Comparison of ENCODE assay signal across 23 cellular contexts in the genomic region with DNA sequence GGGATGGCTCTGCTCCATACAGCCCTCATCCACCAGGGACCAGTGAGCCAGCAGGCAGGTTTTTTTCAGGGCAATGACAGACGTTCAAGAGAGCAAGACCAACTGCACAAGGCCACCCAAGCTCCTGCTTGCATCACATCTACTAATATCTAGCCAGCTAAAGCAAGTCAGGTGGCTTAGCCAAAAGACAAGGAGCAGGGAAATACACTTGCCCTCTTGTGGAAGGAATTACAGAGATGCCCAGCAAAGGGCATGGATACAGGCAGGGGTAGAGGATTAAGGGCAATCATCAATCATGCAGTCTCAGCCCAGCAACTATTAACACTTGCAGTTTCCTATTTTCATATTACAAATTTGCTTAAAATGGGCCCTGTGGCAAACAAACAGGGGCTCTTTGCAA.
DNase-seq lines count a peak whose midpoint lies in the region; ATAC-seq, FAIRE-seq and TF ChIP-seq lines count a peak whose summit lies in the region.
"Had no signal": no experiment of that assay in that cellular context is flagged by ENCODE, and none has a peak within 500 bp of the region (broad histone marks: within the 10 kb centered on the region; RNA-seq: fewer than 3 reads in every experiment).

No MANE protein-coding gene starts in this region.

- H3K27me3 ChIP-seq in HepG2 (ENCODE audit: control insufficient read depth in 1 of 2, insufficient read depth in 2 of 2, low read length in 2 of 2), result no peaks in the 10 kb centered on the region
- no peaks in the 10 kb centered on the region for H3K27me3 ChIP-seq in right lobe of liver
- H3K27me3 ChIP-seq in Panc1 (ENCODE audit: control insufficient read depth, insufficient read depth, low read length), result 0 out of 2 replicates have a peak, but pooled peaks cover 5% of the 10 kb centered on the region
- H3K27me3 ChIP-seq in smooth muscle cell (ENCODE audit: low read depth), result peaks cover 13% of the 10 kb centered on the region
- no peaks in the 10 kb centered on the region for H3K27me3 ChIP-seq in ovary
- H3K27me3 ChIP-seq: transverse colon had no signal

- H3K4me3 ChIP-seq in HepG2 (replicated peaks in 1 of 3; ENCODE audit: insufficient read depth in 1 of 3, low read depth in 2 of 3, low read length in 3 of 3), result no peak overlapping the region
- no peak overlapping the region for H3K4me3 ChIP-seq in right lobe of liver
- H3K4me3 ChIP-seq in Panc1 (ENCODE audit: low read depth in 2 of 2, low read length in 2 of 2), result no peak overlapping the region
- H3K4me3 ChIP-seq in smooth muscle cell, result no peak overlapping the region
- no peak overlapping the region for H3K4me3 ChIP-seq in ovary
- H3K4me3 ChIP-seq in foreskin fibroblast (ENCODE audit: low read depth in 1 of 2, low read length in 2 of 2), result no peak overlapping the region
- H3K4me3 ChIP-seq: left lung, transverse colon had no signal

- H3K4me1 ChIP-seq in HepG2 (ENCODE audit: insufficient read depth, low read length), result no peaks in the 10 kb centered on the region
- H3K4me1 ChIP-seq in right lobe of liver, result no peaks in the 10 kb centered on the region
- H3K4me1 ChIP-seq in Panc1 (ENCODE audit: control insufficient read depth, insufficient read depth, low read length), result no peaks in the 10 kb centered on the region
- no peaks in the 10 kb centered on the region for H3K4me1 ChIP-seq in smooth muscle cell (ENCODE audit: low read depth)
- H3K4me1 ChIP-seq in ovary (ENCODE audit: insufficient read depth), result no peaks in the 10 kb centered on the region
- H3K4me1 ChIP-seq: left lung, transverse colon had no signal

- POLR2A ChIA-PET in HepG2 (lab: Yijun Ruan, JAX) (no interaction called here), Panc1 (lab: Charles Lee) (no interaction called here), T-cell (lab: Charles Lee) (no interaction called here)

- no peaks in the 10 kb centered on the region for H3K36me3 Mint-ChIP-seq in T-cell
- H3K36me3 Mint-ChIP-seq: naive B cell had no signal

- WGBS in HepG2 (ENCODE audit: low lambda C conversion rate), result 0% methylated on average over 1 of the region's 1 CpG
- WGBS in right lobe of liver (ENCODE audit: insufficient coverage, low coverage, low lambda C conversion rate, missing lambda C conversion rate), result 38% methylated on average over 1 of the region's 1 CpG
- 19% methylated on average over 1 of the region's 1 CpG for WGBS in smooth muscle cell (ENCODE audit: low lambda C conversion rate)
- WGBS in ovary, 3 donors, result 0 to 11% (median 2%) methylated on average over 1 of the region's 1 CpG

- H3F3A ChIP-seq in smooth muscle cell (ENCODE audit: low read depth), result no peaks in the 10 kb centered on the region

- no peak for FAIRE-seq in HepG2 (lab: Jason Lieb, UNC)
- FAIRE-seq: GM19239 had no signal

- TF ChIP-seq POLR2A in HepG2 (IDR thresholded peaks at IDR 0.05; ENCODE audit: insufficient read depth in 1 of 2, low read depth in 2 of 2, low read length in 2 of 2), result no peak
- TF ChIP-seq POLR2A in right lobe of liver (IDR thresholded peaks at IDR 0.05), result no peak
- no peak for TF ChIP-seq POLR2A in ovary (IDR thresholded peaks at IDR 0.05)

- DNase-seq in HepG2 (ENCODE audit: low spot score), result no peak
- DNase-seq in right lobe of liver, result no peak
- no peak for DNase-seq in Panc1 (ENCODE audit: low read depth, low spot score)
- DNase-seq in glomerular visceral epithelial cell (ENCODE audit: extremely low spot score), result peak; percentile 17
- DNase-seq in smooth muscle cell (lab: John Stamatoyannopoulos, UW; ENCODE audit: unreplicated experiment), result no peak
- no peak for DNase-seq in ovary
- DNase-seq in T-cell, result no peak
- DNase-seq in foreskin fibroblast, result no peak
- DNase-seq: activated CD4-positive, alpha-beta T cell treated with anti-CD3 and anti-CD28 coated beads for 4 hours; activated T-cell treated with anti-CD3 and anti-CD28 coated beads, Interleukin-2, amount 50 U/mL, for 1 hour; C1 segment of cervical spinal cord; central memory CD4-positive, alpha-beta T cell; COR-L47; dermis blood vessel endothelial cell; DMS79 treated with DMSO at 0.1 percent for 48 hours; hypothalamus; left lung; naive B cell; NK-92 treated with Interleukin-12 subunit alpha and Interleukin-12 subunit beta, amount 100 ng/mL, for 24 hours; SHP77 treated with DMSO at 0.1 percent for 48 hours; stimulated activated CD4-positive, alpha-beta T cell treated with anti-CD3 and anti-CD28 coated beads, Interleukin-2, amount 100 ng/mL, for 48 hours; transverse colon had no signal

- H3K36me3 ChIP-seq in HepG2 (replicated peaks in 1 of 2; ENCODE audit: control insufficient read depth in 1 of 2, insufficient read depth in 2 of 2, low read length in 2 of 2) (no peaks in the 10 kb centered on the region), right lobe of liver (no peaks in the 10 kb centered on the region), Panc1 (ENCODE audit: control insufficient read depth, insufficient read depth, low read length) (no peaks in the 10 kb centered on the region), smooth muscle cell (ENCODE audit: low read depth) (no peaks in the 10 kb centered on the region), ovary (no peaks in the 10 kb centered on the region)
- H3K36me3 ChIP-seq: left lung, transverse colon had no signal

- BruUV-seq in HepG2 (replicated peaks; lab: Mats Ljungman, UMichigan) (no TSS peak), Panc1 (replicated peaks; lab: Mats Ljungman, UMichigan) (no TSS peak)

- no peak for TF ChIP-seq EP300 in HepG2 (IDR thresholded peaks at IDR 0.05; ENCODE audit: low read depth in 2 of 2, low read length in 2 of 2)
- TF ChIP-seq EP300 in HepG2 (CRISPR knock-in tag; IDR thresholded peaks at IDR 0.05; ENCODE audit: borderline replicate concordance), result no peak
- TF ChIP-seq EP300 in ovary (IDR thresholded peaks at IDR 0.05), result no peak

- H3K4me2 ChIP-seq in HepG2 (ENCODE audit: low read depth, low read length), result no peak overlapping the region
- no peak overlapping the region for H3K4me2 ChIP-seq in smooth muscle cell

- H3K27ac ChIP-seq in HepG2 (ENCODE audit: extremely low read length, insufficient read depth, low read length) (no peak overlapping the region), right lobe of liver (no peak overlapping the region), Panc1 (ENCODE audit: low read length) (no peak overlapping the region), smooth muscle cell (ENCODE audit: low read depth) (no peak overlapping the region), ovary (no peak overlapping the region)
- H3K27ac ChIP-seq: left lung, transverse colon had no signal

- H3K9me3 Mint-ChIP-seq in T-cell, result no peaks in the 10 kb centered on the region

- intact Hi-C loops in HepG2 (cut with micrococcal nuclease; ENCODE audit: unreplicated experiment) (no loop called here), right lobe of liver (cut with DNase I) (no loop called here), Panc1 (cut with micrococcal nuclease; ENCODE audit: unreplicated experiment) (loop anchor here (10.0 kb wide), 1 partner anchor 117 kb away; no protein-coding TSS in a partner anchor), ovary (cut with DNase I) (no loop called here)

- CTCF ChIA-PET in HepG2 (lab: Yijun Ruan, JAX; ENCODE audit: low intra/inter-chr PET ratio, low total read pairs) (no interaction called here), Panc1 (lab: Charles Lee) (no interaction called here), T-cell (lab: Charles Lee) (no interaction called here)

- H3K9me3 ChIP-seq in HepG2 (ENCODE audit: low read length), result no peaks in the 10 kb centered on the region
- no peaks in the 10 kb centered on the region for H3K9me3 ChIP-seq in right lobe of liver
- no peaks in the 10 kb centered on the region for H3K9me3 ChIP-seq in Panc1 (ENCODE audit: control insufficient read depth, insufficient read depth, low read depth, low read length)
- no peaks in the 10 kb centered on the region for H3K9me3 ChIP-seq in smooth muscle cell (replicated peaks; ENCODE audit: low read depth)
- H3K9me3 ChIP-seq in ovary, result no peaks in the 10 kb centered on the region
- H3K9me3 ChIP-seq: left lung, transverse colon had no signal

- no peak overlapping the region for H3K27ac Mint-ChIP-seq in T-cell
- H3K27ac Mint-ChIP-seq: naive B cell had no signal

- H3K4me3 Mint-ChIP-seq in T-cell, result no peak overlapping the region
- H3K4me3 Mint-ChIP-seq: naive B cell had no signal

- H3K79me2 ChIP-seq in HepG2 (ENCODE audit: insufficient read depth, low read length), result no peaks in the 10 kb centered on the region
- no peaks in the 10 kb centered on the region for H3K79me2 ChIP-seq in smooth muscle cell (ENCODE audit: low read depth)

- in situ Hi-C loops in HepG2 (cut with HindIII; ENCODE audit: extremely low pct_ligation_motif_present, low pct_unique_long_range_greater_than_20kb) (no loop called here), Panc1 (cut with HindIII; ENCODE audit: low pct_unique_long_range_greater_than_20kb, low sequenced_read_pairs) (no loop called here)

- H2AFZ ChIP-seq in HepG2 (ENCODE audit: low read length) (no peak overlapping the region), smooth muscle cell (ENCODE audit: low read depth) (no peak overlapping the region)

- peaks cover 14 to 18% of the 10 kb centered on the region in 2 donors for H3K27me3 Mint-ChIP-seq in T-cell

- no peak; the same call in 2 of the 3 replicates for ATAC-seq in HepG2
- ATAC-seq in right lobe of liver, result no peak
- ATAC-seq in Panc1, result peak; percentile 62; the same call in 1 of the 2 replicates
- no peak for ATAC-seq in T-cell (replicated peaks in 1 of 4)
- ATAC-seq: left lung had no signal

- no peak for TF ChIP-seq RAD21 in HepG2 (CRISPR knock-in tag; IDR thresholded peaks at IDR 0.05)

- H3K9ac ChIP-seq in HepG2 (ENCODE audit: insufficient read depth, low read depth, low read length) (no peak overlapping the region), smooth muscle cell (ENCODE audit: low read depth) (no peak overlapping the region)

- TF ChIP-seq CTCF in HepG2 (CRISPR knock-in tag; IDR thresholded peaks at IDR 0.05) (no peak), right lobe of liver (IDR thresholded peaks at IDR 0.05) (no peak), Panc1 (IDR thresholded peaks at IDR 0.05) (peak; percentile 11; the same call in 1 of the 2 replicates), smooth muscle cell (IDR thresholded peaks at IDR 0.05; ENCODE audit: borderline replicate concordance, insufficient read depth, poor library complexity, severe bottlenecking) (peak; percentile 1), ovary (IDR thresholded peaks at IDR 0.05) (no peak), foreskin fibroblast (IDR thresholded peaks at IDR 0.05; ENCODE audit: low read depth, low read length) (no peak)

- no peaks in the 10 kb centered on the region for H3K4me1 Mint-ChIP-seq in T-cell
- H3K4me1 Mint-ChIP-seq: naive B cell had no signal

- H4K20me1 ChIP-seq in HepG2 (ENCODE audit: insufficient read depth, low read length), result no peaks in the 10 kb centered on the region
- no peaks in the 10 kb centered on the region for H4K20me1 ChIP-seq in smooth muscle cell (ENCODE audit: low read depth)

TF ChIP-seq in HepG2, 621 proteins besides CTCF, POLR2A, EP300 and RAD21:
- TF ChIP-seq KDM3A (CRISPR knock-in tag; IDR thresholded peaks at IDR 0.05; ENCODE audit: low read depth) (no peak), TEAD3 (CRISPR knock-in tag; optimal IDR thresholded peaks at IDR 0.05; ENCODE audit: borderline replicate concordance) (peak; percentile 32)
TF ChIP-seq in HepG2: peak in this region for 1.

Comparison
In these comparisons a context has a peak if more than half of its experiments do, and no peak if none do; other contexts are left out.
1. CTCF ChIP-seq: peak in Panc1 (single experiment) and smooth muscle cell (single experiment); none in HepG2 (single experiment), right lobe of liver (0 of 4), ovary (0 of 3) and foreskin fibroblast (single experiment).